In genomic region chr2:27033253-27033852, GRCh38 we compare ENCODE assay signal across 8 cellular contexts. TPM values are rescaled to one million over a fixed set of nuclear protein-coding genes. Genes with fewer than 3 reads are reported as not detected.
DNase-seq lines count a peak whose midpoint lies in the region; ATAC-seq and TF ChIP-seq lines count a peak whose summit lies in the region.

No MANE protein-coding gene starts in this region.

- WGBS in tibial nerve, 2 donors: 11 to 24% methylated on average over 4 to 11 of the region's 11 CpGs

- peaks cover 0 to 44% (median 11%) of the 10 kb centered on the region in 4 donors for H3K4me1 ChIP-seq in tibial nerve

- peak overlapping the region; percentile 59 for H3K27ac ChIP-seq in 22Rv1
- peak overlapping the region; percentile 35 for H3K27ac ChIP-seq in layer of hippocampus (ENCODE audit: low read depth, low read length)
- H3K27ac ChIP-seq in tibial nerve: peak overlapping the region; percentile 74 to 92 (median 88)

- H3K4me3 Mint-ChIP-seq in activated naive CD8-positive, alpha-beta T cell: peak overlapping the region; percentile 93

- no peaks in the 10 kb centered on the region for H3K27me3 Mint-ChIP-seq in activated naive CD8-positive, alpha-beta T cell

- DNase-seq in HFF-Myc (ENCODE audit: extremely low read depth, low read depth) (no peak), tibial nerve (ENCODE audit: low spot score in 2 of 2) (no peak), cortex of kidney (lab: John Stamatoyannopoulos, UW) (no peak), anterior cingulate cortex (lab: John Stamatoyannopoulos, UW) (no peak)

- no peak for TF ChIP-seq POLR2A in tibial nerve (IDR thresholded peaks at IDR 0.05)

- peak overlapping the region; percentile 99 for H3K4me3 ChIP-seq in HFF-Myc (replicated peaks; ENCODE audit: low read depth, low read length)
- H3K4me3 ChIP-seq in tibial nerve: peak overlapping the region; percentile 87 to 95 (median 92)

- TF ChIP-seq CTCF in 22Rv1 (IDR thresholded peaks at IDR 0.05) (no peak), HFF-Myc (IDR thresholded peaks at IDR 0.05; ENCODE audit: low read depth, low read length, missing control alignments) (no peak), tibial nerve (IDR thresholded peaks at IDR 0.05) (no peak)

- H3K36me3 Mint-ChIP-seq in activated naive CD8-positive, alpha-beta T cell: no peaks in the 10 kb centered on the region

- H3K27ac Mint-ChIP-seq in activated naive CD8-positive, alpha-beta T cell: peak overlapping the region; percentile 75

- ATAC-seq in HG02870 (IDR thresholded peaks at IDR 0.05; ENCODE audit: unreplicated experiment): no peak

- H3K4me1 Mint-ChIP-seq in activated naive CD8-positive, alpha-beta T cell (ENCODE audit: low read depth): peaks cover 25% of the 10 kb centered on the region

- H3K36me3 ChIP-seq in tibial nerve: peaks cover 0 to 50% (median 35%) of the 10 kb centered on the region in 3 donors

- H3K9me3 Mint-ChIP-seq in activated naive CD8-positive, alpha-beta T cell (ENCODE audit: low read depth): no peaks in the 10 kb centered on the region

- TF ChIP-seq EP300 in tibial nerve (IDR thresholded peaks at IDR 0.05): no peak

- no peaks in the 10 kb centered on the region for H3K27me3 ChIP-seq in layer of hippocampus (ENCODE audit: control insufficient read depth, insufficient read depth, low read length)
- H3K27me3 ChIP-seq in tibial nerve: no peaks in the 10 kb centered on the region

- no peaks in the 10 kb centered on the region for H3K9me3 ChIP-seq in tibial nerve

RNA-seq across cellular contexts. Expression of gene TMEM214, which starts 0.6 kb away (rescaled TPM):
- total RNA-seq in tibial nerve: 10 to 100 TPM; 45.7 to 71.4 (median 53.4) TPM

RNA-seq across cellular contexts. Expression of gene AGBL5, which starts 18.1 kb away (rescaled TPM):
- total RNA-seq in tibial nerve: 10 to 100 TPM; 12.1 to 14.4 (median 14.3) TPM

RNA-seq across cellular contexts. Expression of gene OST4, which starts 38.1 kb away (rescaled TPM):
- 100 to 1,000 TPM; 111 to 217 (median 166) TPM for total RNA-seq in tibial nerve

RNA-seq across cellular contexts. Expression of gene EMILIN1, which starts 45.1 kb away (rescaled TPM):
- 10 to 100 TPM; 56.6 to 95.1 (median 70.1) TPM for total RNA-seq in tibial nerve

RNA-seq across cellular contexts. Expression of gene KHK, which starts 53.2 kb away (rescaled TPM):
- 10 to 100 TPM in 2 of 4 donors, 1 to 10 TPM in 2; 5.1 to 12.2 (median 9.1) TPM for total RNA-seq in tibial nerve

Comparison
In these comparisons a context has a peak if more than half of its experiments do, and no peak if none do; other contexts are left out.
1. H3K27ac ChIP-seq: peak in every context shown above with its lines; median percentile 88 in tibial nerve; 59 in 22Rv1; 35 in layer of hippocampus.